In the genomic region with DNA sequence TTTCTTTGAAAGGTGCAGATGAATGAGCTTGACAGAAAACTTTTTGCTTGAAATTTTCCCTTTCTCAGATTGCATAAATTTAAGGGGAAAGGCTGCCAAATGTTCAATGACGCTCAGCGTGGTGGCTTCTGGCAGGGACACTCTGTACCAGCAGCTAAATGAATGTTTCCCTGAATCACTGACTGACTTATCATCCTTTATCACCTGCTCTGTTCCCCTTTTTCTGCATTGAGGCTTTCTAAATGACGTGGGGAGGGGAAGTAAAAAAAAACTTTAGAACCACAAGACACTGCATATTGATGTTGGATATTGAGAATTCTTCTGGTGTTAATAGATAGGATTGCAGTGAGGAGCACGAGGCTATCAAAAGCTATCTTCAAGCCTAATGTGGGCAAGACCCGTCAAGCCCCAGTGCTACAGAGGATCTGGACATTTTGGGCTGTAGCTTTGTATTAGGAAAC, we compare ENCODE assay signal across 8 cellular contexts. TPM values are rescaled to one million over a fixed set of nuclear protein-coding genes. Genes with fewer than 3 reads are reported as not detected.
DNase-seq lines count a peak whose midpoint lies in the region; ATAC-seq, FAIRE-seq and TF ChIP-seq lines count a peak whose summit lies in the region.

No MANE protein-coding gene starts in this region.

- H3K9me3 ChIP-seq in Karpas-422 (ENCODE audit: low read length) (no peaks in the 10 kb centered on the region), left ventricle myocardium inferior (replicated peaks) (no peaks in the 10 kb centered on the region)

- no peak overlapping the region for H3K4me2 ChIP-seq in Karpas-422 (ENCODE audit: low read depth, low read length, poor library complexity, severe bottlenecking)

- no peak overlapping the region for H3K9ac ChIP-seq in Karpas-422 (ENCODE audit: low read length)

- intact Hi-C loops in left ventricle myocardium inferior (cut with micrococcal nuclease) = no loop called here

- no peaks in the 10 kb centered on the region for H3K9me2 ChIP-seq in Karpas-422 (replicated peaks; ENCODE audit: insufficient read depth, low read length)

- H3K4me3 ChIP-seq in Karpas-422 (ENCODE audit: low read length) = no peak overlapping the region
- no peak overlapping the region for H3K4me3 ChIP-seq in left ventricle myocardium inferior

- H3K27me3 ChIP-seq in Karpas-422 (ENCODE audit: low read length) (no peaks in the 10 kb centered on the region), left ventricle myocardium inferior (ENCODE audit: low read depth) (no peaks in the 10 kb centered on the region)

- no peaks in the 10 kb centered on the region for H3K36me3 Mint-ChIP-seq in naive thymus-derived CD8-positive, alpha-beta T cell

- H3K9me3 Mint-ChIP-seq in naive thymus-derived CD8-positive, alpha-beta T cell = peaks cover 0 to 2% (median 0%) of the 10 kb centered on the region in 9 donors

- H3K27ac ChIP-seq in Karpas-422 (ENCODE audit: low read length) (no peak overlapping the region), left ventricle myocardium inferior (replicated peaks) (peak overlapping the region; percentile 72)

- peaks cover 35% of the 10 kb centered on the region for H3K4me1 ChIP-seq in Karpas-422 (ENCODE audit: low read length)
- H3K4me1 ChIP-seq in left ventricle myocardium inferior = peaks cover 40% of the 10 kb centered on the region

- POLR2A ChIA-PET in naive thymus-derived CD8-positive, alpha-beta T cell (lab: Charles Lee) = no interaction called here

- FAIRE-seq in GM12892 (lab: Jason Lieb, UNC) = peak; percentile 57

- H3K4me3 Mint-ChIP-seq in naive thymus-derived CD8-positive, alpha-beta T cell = no peak overlapping the region

- H3K27ac Mint-ChIP-seq in naive thymus-derived CD8-positive, alpha-beta T cell = no peak overlapping the region

- H3K27me3 Mint-ChIP-seq in naive thymus-derived CD8-positive, alpha-beta T cell = peaks cover 0 to 9% (median 0%) of the 10 kb centered on the region in 5 donors

- no peak overlapping the region for H2AFZ ChIP-seq in Karpas-422 (ENCODE audit: low read length)

- TF ChIP-seq POLR2A in GM12892 (IDR thresholded peaks at IDR 0.05; ENCODE audit: low read depth, low read length) = no peak

- H3K36me3 ChIP-seq in Karpas-422 (ENCODE audit: insufficient read depth, low read length) = no peaks in the 10 kb centered on the region
- no peaks in the 10 kb centered on the region for H3K36me3 ChIP-seq in left ventricle myocardium inferior

- H3K79me2 ChIP-seq in Karpas-422 (ENCODE audit: low read length) = no peaks in the 10 kb centered on the region

- DNase-seq in GM12892 (ENCODE audit: insufficient read length) (no peak), Karpas-422 (peak; percentile 54), left ventricle myocardium inferior (peak; percentile 27), dermis blood vessel endothelial cell (no peak), HT-29 (ENCODE audit: low spot score) (no peak), NCI-H1105 treated with DMSO at 0.1 percent for 48 hours (lab: John Stamatoyannopoulos, UW) (no peak)
- no peak for DNase-seq in naive thymus-derived CD8-positive, alpha-beta T cell

- peaks cover 0 to 18% (median 0%) of the 10 kb centered on the region in 4 donors for H3K4me1 Mint-ChIP-seq in naive thymus-derived CD8-positive, alpha-beta T cell

- H4K20me1 ChIP-seq in Karpas-422 (ENCODE audit: insufficient read depth, low read depth, low read length) = no peaks in the 10 kb centered on the region

- ATAC-seq in GM21390 (IDR thresholded peaks at IDR 0.05; ENCODE audit: unreplicated experiment) = peak; percentile 51
- ATAC-seq in naive thymus-derived CD8-positive, alpha-beta T cell = no peak

- TF ChIP-seq CTCF in left ventricle myocardium inferior (IDR thresholded peaks at IDR 0.05; ENCODE audit: borderline replicate concordance) = no peak

RNA-seq across cellular contexts. Expression of gene ENPP5, which starts 46.9 kb away (rescaled TPM):
- 0.38 TPM for polyA plus RNA-seq in GM12892 (2012; ENCODE audit: missing spikeins)
- total RNA-seq in Karpas-422 (2014; rRNA removed; shearing (Covaris generic); ENCODE audit: low replicate concordance) = 0.22 TPM in 1 of 2 replicates, not detected in the other
- total RNA-seq in left ventricle myocardium inferior = 3.0 TPM
- 1 to 10 TPM; 1.1 to 1.2 TPM for total RNA-seq in naive thymus-derived CD8-positive, alpha-beta T cell
- polyA plus RNA-seq in naive thymus-derived CD8-positive, alpha-beta T cell = 1 to 10 TPM; 1.4 to 9.4 (median 1.6) TPM
- 0.17 TPM in 1 of 2 replicates, not detected in the other for total RNA-seq in dermis blood vessel endothelial cell
- 1.4 TPM in 1 of 2 replicates, not detected in the other for total RNA-seq in HT-29 (2014; rRNA removed; shearing (Covaris generic))

Comparison
In these comparisons a context has a peak if more than half of its experiments do, and no peak if none do; other contexts are left out.
1. DNase-seq: peak in Karpas-422 (single experiment) and left ventricle myocardium inferior (single experiment); none in GM12892 (single experiment), naive thymus-derived CD8-positive, alpha-beta T cell (0 of 10), dermis blood vessel endothelial cell (single experiment), HT-29 (single experiment) and NCI-H1105 treated with DMSO at 0.1 percent for 48 hours (single experiment).